In the genomic region with DNA sequence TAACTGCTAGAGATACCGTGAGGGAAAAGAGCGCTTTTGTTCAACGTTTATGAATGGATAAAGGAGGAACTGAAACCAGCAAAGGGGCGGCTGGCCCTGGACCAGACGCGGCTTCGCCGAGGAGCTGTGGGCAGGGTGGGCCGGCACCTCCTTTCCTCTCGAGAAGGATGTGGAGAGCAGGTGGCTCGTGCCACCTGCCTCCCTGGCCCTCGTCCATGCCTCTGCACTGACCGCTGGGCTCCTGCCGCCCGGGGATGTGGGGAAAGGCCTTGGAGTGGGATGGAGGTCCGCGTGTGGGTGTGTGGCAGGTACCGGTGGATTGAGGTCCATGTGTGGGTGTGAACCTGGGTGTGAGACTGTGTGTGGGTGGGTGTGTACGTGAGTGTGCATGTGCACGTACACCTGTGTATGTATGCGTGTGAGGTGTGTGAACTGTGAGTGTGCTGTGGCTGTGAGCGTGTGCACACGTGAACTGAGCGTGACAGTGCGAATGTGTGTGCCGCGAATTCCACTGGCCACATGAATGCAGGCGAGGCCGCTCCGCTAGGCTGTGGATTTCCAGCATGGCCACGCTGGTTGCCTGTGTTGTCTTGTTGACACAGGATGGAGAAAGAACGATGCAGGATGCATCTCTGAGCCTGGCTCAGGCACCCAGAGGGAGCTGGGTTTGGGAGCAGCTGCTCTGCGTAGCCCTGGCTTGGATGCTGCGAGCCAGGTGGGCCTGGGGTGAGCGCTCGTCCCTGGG, we compare ENCODE assay signal across 9 cellular contexts. TPM values are rescaled to one million over a fixed set of nuclear protein-coding genes. Genes with fewer than 3 reads are reported as not detected.
A peak's percentile ranks its signal among the peaks of the same experiment; 100 is the strongest.
DNase-seq lines count a peak whose midpoint lies in the region; ATAC-seq and TF ChIP-seq lines count a peak whose summit lies in the region.
"Had no signal": no experiment of that assay in that cellular context is flagged by ENCODE, and none has a peak within 500 bp of the region (broad histone marks: within the 10 kb centered on the region; RNA-seq: fewer than 3 reads in every experiment).

No MANE protein-coding gene starts in this region.

- intact Hi-C loops in MCF 10A (cut with micrococcal nuclease): no loop called here

- CTCF ChIA-PET in MCF 10A (lab: Yijun Ruan, JAX): no interaction called here

- POLR2A ChIA-PET in MCF 10A (lab: Yijun Ruan, JAX): no interaction called here

- no peak for TF ChIP-seq POLR2A in GM18505 (IDR thresholded peaks at IDR 0.05; ENCODE audit: borderline replicate concordance, extremely low read depth, insufficient read depth, insufficient read length)

- DNase-seq in MV-4-11 (lab: John Stamatoyannopoulos, UW) (peak; percentile 85), midbrain (lab: John Stamatoyannopoulos, UW) (peak; percentile 4), cerebellar nuclear complex (lab: John Stamatoyannopoulos, UW) (no peak), nephron progenitor cell (no peak), MCF 10A (ENCODE audit: unreplicated experiment) (no peak)
- no peak for DNase-seq in stimulated activated CD4-positive, alpha-beta T cell treated with anti-CD3 and anti-CD28 coated beads, Interleukin-12 subunit alpha, Interleukin-12 subunit beta, amount 100 ng/mL, for 4 hours
- DNase-seq: hippocampal formation had no signal

- H3K27ac Mint-ChIP-seq in nephron progenitor cell (no peak overlapping the region), MCF 10A (ENCODE audit: low read depth, unreplicated experiment) (no peak overlapping the region)

- H3K36me3 Mint-ChIP-seq in nephron progenitor cell (ENCODE audit: low read depth): peaks cover 1% of the 10 kb centered on the region
- peaks cover 2% of the 10 kb centered on the region for H3K36me3 Mint-ChIP-seq in MCF 10A (ENCODE audit: insufficient read depth, unreplicated experiment)

- H3K27me3 Mint-ChIP-seq in nephron progenitor cell (ENCODE audit: low read depth, poor library complexity): peaks cover 24% of the 10 kb centered on the region
- no peaks in the 10 kb centered on the region for H3K27me3 Mint-ChIP-seq in MCF 10A (ENCODE audit: insufficient read depth, unreplicated experiment)

- TF ChIP-seq CTCF in nephron progenitor cell (IDR thresholded peaks at IDR 0.05) (no peak), MCF 10A (IDR thresholded peaks at IDR 0.05; ENCODE audit: unreplicated experiment) (no peak)

- BruUV-seq in MCF 10A (replicated peaks; lab: Mats Ljungman, UMichigan): no TSS peak

- H3K4me3 Mint-ChIP-seq in nephron progenitor cell (no peak overlapping the region), MCF 10A (ENCODE audit: unreplicated experiment) (no peak overlapping the region)

- ATAC-seq in GM18505 (IDR thresholded peaks at IDR 0.05; ENCODE audit: unreplicated experiment) (peak; percentile 48), GM21515 (IDR thresholded peaks at IDR 0.05; ENCODE audit: unreplicated experiment) (peak; percentile 45)

- H3K4me1 Mint-ChIP-seq in nephron progenitor cell (peaks cover 15% of the 10 kb centered on the region), MCF 10A (ENCODE audit: insufficient read depth, unreplicated experiment) (peaks cover 2% of the 10 kb centered on the region)

- H3K9me3 Mint-ChIP-seq in nephron progenitor cell: peaks cover 3% of the 10 kb centered on the region
- H3K9me3 Mint-ChIP-seq in MCF 10A (ENCODE audit: unreplicated experiment): no peaks in the 10 kb centered on the region

RNA-seq across cellular contexts. Expression of a gene that starts 4.4 kb away (rescaled TPM):
- total RNA-seq in MCF 10A (2022): 16.4 and 16.7 TPM in 2 replicates

Comparison
In these comparisons a context has a peak if more than half of its experiments do, and no peak if none do; other contexts are left out.
1. DNase-seq: peak in MV-4-11 (single experiment) and midbrain (single experiment); none in cerebellar nuclear complex (0 of 2), nephron progenitor cell (single experiment), MCF 10A (single experiment) and stimulated activated CD4-positive, alpha-beta T cell treated with anti-CD3 and anti-CD28 coated beads, Interleukin-12 subunit alpha, Interleukin-12 subunit beta, amount 100 ng/mL, for 4 hours (single experiment).